In the genomic region with DNA sequence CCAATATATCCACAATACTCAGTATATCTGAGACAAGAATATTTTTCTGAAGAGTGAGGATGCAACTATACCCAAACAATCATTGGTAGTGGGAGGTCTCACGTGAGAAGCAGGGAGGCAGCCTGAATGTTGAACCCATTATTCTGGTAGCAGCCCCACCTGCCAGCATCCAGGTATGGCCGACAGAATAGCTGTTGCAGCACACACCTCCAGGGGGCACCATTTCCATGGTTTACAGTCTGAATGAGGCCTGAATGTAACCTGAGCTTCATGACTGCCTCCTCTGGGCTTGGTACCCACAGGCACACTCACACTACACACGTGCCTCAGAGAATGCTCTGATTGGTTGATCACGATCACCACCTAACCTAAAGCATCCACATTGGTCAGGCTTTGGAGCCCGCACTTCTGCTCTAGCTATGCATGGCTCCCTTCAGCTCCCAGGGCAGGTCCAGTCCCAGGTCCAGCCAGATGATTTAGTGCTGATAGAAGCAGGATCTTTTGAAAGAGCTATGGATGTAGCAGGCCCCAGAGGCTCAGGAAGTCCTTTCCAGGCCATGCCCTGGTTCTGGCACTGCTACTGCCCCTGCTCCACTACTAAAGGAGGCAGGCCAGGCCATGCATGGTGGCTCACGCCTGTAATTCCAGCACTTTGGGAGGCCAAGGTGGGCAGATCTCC, we compare ENCODE assay signal across 7 cellular contexts. TPM values are rescaled to one million over a fixed set of nuclear protein-coding genes. Genes with fewer than 3 reads are reported as not detected.
DNase-seq lines count a peak whose midpoint lies in the region; ATAC-seq and TF ChIP-seq lines count a peak whose summit lies in the region.

No MANE protein-coding gene starts in this region.

- H3K27ac Mint-ChIP-seq in activated naive CD4-positive, alpha-beta T cell treated with anti-CD3 and anti-CD28 coated beads, Interleukin-2, amount 50 U/mL, for 72 hours, result no peak overlapping the region

- no peaks in the 10 kb centered on the region for H3K9me3 Mint-ChIP-seq in activated naive CD4-positive, alpha-beta T cell treated with anti-CD3 and anti-CD28 coated beads, Interleukin-2, amount 50 U/mL, for 72 hours

- 52% methylated on average over 6 of the region's 6 CpGs for WGBS in right cardiac atrium

- ATAC-seq in HG02642 (IDR thresholded peaks at IDR 0.05; ENCODE audit: poor library complexity, unreplicated experiment), result peak; percentile 77
- peak; percentile 95 to 96 for ATAC-seq in activated naive CD4-positive, alpha-beta T cell treated with anti-CD3 and anti-CD28 coated beads, Interleukin-2, amount 50 U/mL, for 72 hours
- peak; percentile 18 to 23 for ATAC-seq in right cardiac atrium

- no peaks in the 10 kb centered on the region for H3K9me3 ChIP-seq in right cardiac atrium (ENCODE audit: control insufficient read depth, low read length)

- DNase-seq in GM13976 (ENCODE audit: low spot score), result peak; percentile 86
- peak; percentile 80 for DNase-seq in NCI-H128 (lab: John Stamatoyannopoulos, UW; ENCODE audit: unreplicated experiment)
- DNase-seq in SKM-1 treated with dmso at 0.1 percent for 144 hours (lab: John Stamatoyannopoulos, UW; ENCODE audit: unreplicated experiment), result peak; percentile 84
- DNase-seq in activated naive CD4-positive, alpha-beta T cell treated with anti-CD3 and anti-CD28 coated beads, Interleukin-2, amount 50 U/mL, for 72 hours (ENCODE audit: low spot score in 2 of 2), result peak; percentile 82 to 95
- peak in 2 of 3 donors; percentile 19 to 80 for DNase-seq in right cardiac atrium
- DNase-seq in skeletal muscle cell (ENCODE audit: low read depth), result peak; percentile 79

- no peak overlapping the region for H3K27ac ChIP-seq in right cardiac atrium (ENCODE audit: low read length)

- in situ Hi-C loops in GM13976 (cut with MboI; ENCODE audit: low sequenced_read_pairs, unreplicated experiment), result loop anchor here (5.0 kb wide), 1 partner anchor 134 kb away; a partner anchor contains a TSS

- intact Hi-C loops in right cardiac atrium (cut with DNase I), result no loop called here

- no peaks in the 10 kb centered on the region for H3K27me3 ChIP-seq in right cardiac atrium (ENCODE audit: control insufficient read depth, insufficient read depth)

- H3K36me3 Mint-ChIP-seq in activated naive CD4-positive, alpha-beta T cell treated with anti-CD3 and anti-CD28 coated beads, Interleukin-2, amount 50 U/mL, for 72 hours, result no peaks in the 10 kb centered on the region

- TF ChIP-seq CTCF in GM13976 (IDR thresholded peaks at IDR 0.05; ENCODE audit: borderline replicate concordance, control extremely low read depth, extremely low read depth, insufficient read depth, missing control alignments), result peak; percentile 91

- H3K4me1 ChIP-seq in right cardiac atrium (ENCODE audit: control insufficient read depth, insufficient read depth, low read length), result peaks cover 5% of the 10 kb centered on the region

- no peak overlapping the region for H3K4me3 ChIP-seq in right cardiac atrium (ENCODE audit: low read length)
- no peak overlapping the region for H3K4me3 ChIP-seq in skeletal muscle cell (ENCODE audit: low read depth, low read length)

RNA-seq across cellular contexts. Expression of a gene that starts 11.0 kb away (rescaled TPM):
- 100 to 1,000 TPM; 119 to 124 TPM for total RNA-seq in activated naive CD4-positive, alpha-beta T cell treated with anti-CD3 and anti-CD28 coated beads, Interleukin-2, amount 50 U/mL, for 72 hours
- total RNA-seq in right cardiac atrium, result 10 to 100 TPM; 23.7 to 39.3 (median 29.6) TPM
- 15.7 TPM for polyA plus RNA-seq in right cardiac atrium

RNA-seq across cellular contexts. Expression of a gene that starts 29.6 kb away (rescaled TPM):
- total RNA-seq in activated naive CD4-positive, alpha-beta T cell treated with anti-CD3 and anti-CD28 coated beads, Interleukin-2, amount 50 U/mL, for 72 hours, result 10 to 100 TPM in 1 of 2 donors, 1 to 10 TPM in 1; 8.2 to 21.3 TPM
- total RNA-seq in right cardiac atrium, result 10 to 100 TPM; 11.1 to 21.5 (median 12.1) TPM
- 10.3 TPM for polyA plus RNA-seq in right cardiac atrium

RNA-seq across cellular contexts. Expression of a gene that starts 56.9 kb away (rescaled TPM):
- 1 to 10 TPM in 1 of 2 donors, under 1 TPM in 1; 0.73 to 6.8 TPM for total RNA-seq in activated naive CD4-positive, alpha-beta T cell treated with anti-CD3 and anti-CD28 coated beads, Interleukin-2, amount 50 U/mL, for 72 hours
- 1 to 10 TPM in 2 of 4 donors, under 1 TPM in 2; 0.88 to 1.3 (median 0.98) TPM for total RNA-seq in right cardiac atrium
- polyA plus RNA-seq in right cardiac atrium, result 0.48 TPM

Comparison
In these comparisons a context has a peak if more than half of its experiments do, and no peak if none do; other contexts are left out.
1. ATAC-seq: peak in every context shown above with its lines; median percentile 96 in activated naive CD4-positive, alpha-beta T cell treated with anti-CD3 and anti-CD28 coated beads, Interleukin-2, amount 50 U/mL, for 72 hours; 77 in HG02642; 20 in right cardiac atrium.